1 cellular context compared by ENCODE assay signal in genomic region chr9:92147030-92147853, GRCh38.
TF ChIP-seq lines count a peak whose summit lies in the region.

No MANE protein-coding gene starts in this region.

TF ChIP-seq in HEK293, 187 proteins besides CTCF, POLR2A, EP300 and RAD21 (continued from another document):
- TF ChIP-seq SETDB1 (IDR thresholded peaks at IDR 0.05; ENCODE audit: insufficient read length, low read length): no peak
- no peak for TF ChIP-seq ZNF670 (tag by site-specific recombination; IDR thresholded peaks at IDR 0.05; ENCODE audit: low read depth)
- no peak for TF ChIP-seq KLF10 (tag by site-specific recombination; IDR thresholded peaks at IDR 0.05)
- TF ChIP-seq ZNF335 (tag by site-specific recombination; conservative IDR thresholded peaks at IDR 0.05): peak; percentile 62
- no peak for TF ChIP-seq ZNF112 (tag by site-specific recombination; IDR thresholded peaks at IDR 0.05)
- TF ChIP-seq ZNF629 (tag by site-specific recombination; IDR thresholded peaks at IDR 0.05): peak; percentile 75
- no peak for TF ChIP-seq ZNF184 (tag by site-specific recombination; IDR thresholded peaks at IDR 0.05)
- TF ChIP-seq GLIS1 (tag by site-specific recombination; IDR thresholded peaks at IDR 0.05): peak; percentile 90
- TF ChIP-seq ZNF639 (tag by site-specific recombination; IDR thresholded peaks at IDR 0.05): 0 out of 2 replicates have a peak, but pooled peaks have one; percentile 54
- TF ChIP-seq ZFP69B (tag by site-specific recombination; IDR thresholded peaks at IDR 0.05): peak; percentile 66; the same call in 1 of the 2 replicates
- 0 out of 2 replicates have a peak, but pooled peaks have one; percentile 34 for TF ChIP-seq ZNF692 (tag by site-specific recombination; IDR thresholded peaks at IDR 0.05)
- no peak for TF ChIP-seq ZNF48 (tag by site-specific recombination; IDR thresholded peaks at IDR 0.05)
- no peak for TF ChIP-seq ZNF488 (tag by site-specific recombination; IDR thresholded peaks at IDR 0.05)
- TF ChIP-seq PATZ1 (tag by site-specific recombination; IDR thresholded peaks at IDR 0.05): peak; percentile 83
- no peak for TF ChIP-seq ZBTB49 (tag by site-specific recombination; IDR thresholded peaks at IDR 0.05; ENCODE audit: low read depth)
- TF ChIP-seq ZNF280D (tag by site-specific recombination; IDR thresholded peaks at IDR 0.05): no peak
- TF ChIP-seq KLF16 (tag by site-specific recombination; IDR thresholded peaks at IDR 0.05): no peak
- no peak for TF ChIP-seq ZNF148 (tag by site-specific recombination; IDR thresholded peaks at IDR 0.05; ENCODE audit: borderline replicate concordance)
- 0 out of 2 replicates have a peak, but pooled peaks have one; percentile 22 for TF ChIP-seq ZBTB20 (tag by site-specific recombination; IDR thresholded peaks at IDR 0.05)
- no peak for TF ChIP-seq ZNF211 (tag by site-specific recombination; IDR thresholded peaks at IDR 0.05; ENCODE audit: low read depth)
- no peak for TF ChIP-seq ZNF302 (tag by site-specific recombination; IDR thresholded peaks at IDR 0.05; ENCODE audit: low read depth)
- TF ChIP-seq WT1 (tag by site-specific recombination; IDR thresholded peaks at IDR 0.05): peak; percentile 47; the same call in 1 of the 2 replicates
- 0 out of 2 replicates have a peak, but pooled peaks have one; percentile 52 for TF ChIP-seq KLF17 (tag by site-specific recombination; IDR thresholded peaks at IDR 0.05)
- peak; percentile 68; the same call in 1 of the 2 replicates for TF ChIP-seq GLIS2 (tag by site-specific recombination; IDR thresholded peaks at IDR 0.05)
- no peak for TF ChIP-seq ATF2 (tag by site-specific recombination; IDR thresholded peaks at IDR 0.05; ENCODE audit: low read depth)
- 0 out of 2 replicates have a peak, but pooled peaks have one; percentile 54 for TF ChIP-seq ZNF785 (tag by site-specific recombination; IDR thresholded peaks at IDR 0.05)
- TF ChIP-seq ZNF133 (tag by site-specific recombination; IDR thresholded peaks at IDR 0.05): no peak
- TF ChIP-seq YY2 (tag by site-specific recombination; IDR thresholded peaks at IDR 0.05): no peak
- peak; percentile 69; the same call in 1 of the 2 replicates for TF ChIP-seq ZNF324 (tag by site-specific recombination; IDR thresholded peaks at IDR 0.05)
- TF ChIP-seq ZNF518A (tag by site-specific recombination; conservative IDR thresholded peaks at IDR 0.05; ENCODE audit: low read depth): 0 out of 2 replicates have a peak, but pooled peaks have one; percentile 32
- TF ChIP-seq ZNF16 (tag by site-specific recombination; IDR thresholded peaks at IDR 0.05; ENCODE audit: low read depth): no peak
- peak; percentile 47; the same call in 1 of the 2 replicates for TF ChIP-seq ZNF600 (tag by site-specific recombination; IDR thresholded peaks at IDR 0.05)
